In the genomic region with DNA sequence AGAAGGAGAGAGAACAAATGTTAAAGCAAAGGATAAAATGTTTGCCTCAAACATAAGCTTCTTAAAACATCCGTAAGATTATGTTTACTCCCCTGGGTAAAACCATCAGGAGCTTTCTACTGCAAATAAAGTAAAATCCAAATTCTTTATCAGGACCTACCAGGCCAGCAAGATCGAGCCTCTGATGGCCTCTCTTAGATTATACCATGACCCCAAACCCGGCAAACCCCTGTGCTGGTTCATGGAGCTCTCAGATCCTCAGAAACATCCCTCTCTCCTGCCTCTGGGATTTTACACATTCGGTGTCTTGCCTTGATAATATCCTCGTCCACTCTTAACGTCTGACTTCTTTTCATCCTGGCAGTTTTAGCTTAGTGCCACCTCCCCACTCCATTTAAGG, we compare ENCODE assay signal across 1 cellular context.
TF ChIP-seq lines count a peak whose summit lies in the region.

No MANE protein-coding gene starts in this region.

TF ChIP-seq in K562, 482 proteins besides CTCF, POLR2A, EP300 and RAD21 (continued from another document):
- TF ChIP-seq, protein P1, sequence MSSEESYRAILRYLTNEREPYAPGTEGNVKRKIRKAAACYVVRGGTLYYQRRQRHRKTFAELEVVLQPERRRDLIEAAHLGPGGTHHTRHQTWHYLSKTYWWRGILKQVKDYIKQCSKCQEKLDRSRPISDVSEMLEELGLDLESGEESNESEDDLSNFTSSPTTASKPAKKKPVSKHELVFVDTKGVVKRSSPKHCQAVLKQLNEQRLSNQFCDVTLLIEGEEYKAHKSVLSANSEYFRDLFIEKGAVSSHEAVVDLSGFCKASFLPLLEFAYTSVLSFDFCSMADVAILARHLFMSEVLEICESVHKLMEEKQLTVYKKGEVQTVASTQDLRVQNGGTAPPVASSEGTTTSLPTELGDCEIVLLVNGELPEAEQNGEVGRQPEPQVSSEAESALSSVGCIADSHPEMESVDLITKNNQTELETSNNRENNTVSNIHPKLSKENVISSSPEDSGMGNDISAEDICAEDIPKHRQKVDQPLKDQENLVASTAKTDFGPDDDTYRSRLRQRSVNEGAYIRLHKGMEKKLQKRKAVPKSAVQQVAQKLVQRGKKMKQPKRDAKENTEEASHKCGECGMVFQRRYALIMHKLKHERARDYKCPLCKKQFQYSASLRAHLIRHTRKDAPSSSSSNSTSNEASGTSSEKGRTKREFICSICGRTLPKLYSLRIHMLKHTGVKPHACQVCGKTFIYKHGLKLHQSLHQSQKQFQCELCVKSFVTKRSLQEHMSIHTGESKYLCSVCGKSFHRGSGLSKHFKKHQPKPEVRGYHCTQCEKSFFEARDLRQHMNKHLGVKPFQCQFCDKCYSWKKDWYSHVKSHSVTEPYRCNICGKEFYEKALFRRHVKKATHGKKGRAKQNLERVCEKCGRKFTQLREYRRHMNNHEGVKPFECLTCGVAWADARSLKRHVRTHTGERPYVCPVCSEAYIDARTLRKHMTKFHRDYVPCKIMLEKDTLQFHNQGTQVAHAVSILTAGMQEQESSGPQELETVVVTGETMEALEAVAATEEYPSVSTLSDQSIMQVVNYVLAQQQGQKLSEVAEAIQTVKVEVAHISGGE (CRISPR knock-in tag; IDR thresholded peaks at IDR 0.05): no peak
- TF ChIP-seq, protein P2, sequence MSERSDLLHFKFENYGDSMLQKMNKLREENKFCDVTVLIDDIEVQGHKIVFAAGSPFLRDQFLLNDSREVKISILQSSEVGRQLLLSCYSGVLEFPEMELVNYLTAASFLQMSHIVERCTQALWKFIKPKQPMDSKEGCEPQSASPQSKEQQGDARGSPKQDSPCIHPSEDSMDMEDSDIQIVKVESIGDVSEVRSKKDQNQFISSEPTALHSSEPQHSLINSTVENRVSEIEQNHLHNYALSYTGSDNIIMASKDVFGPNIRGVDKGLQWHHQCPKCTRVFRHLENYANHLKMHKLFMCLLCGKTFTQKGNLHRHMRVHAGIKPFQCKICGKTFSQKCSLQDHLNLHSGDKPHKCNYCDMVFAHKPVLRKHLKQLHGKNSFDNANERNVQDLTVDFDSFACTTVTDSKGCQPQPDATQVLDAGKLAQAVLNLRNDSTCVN (CRISPR knock-in tag; IDR thresholded peaks at IDR 0.05): no peak
- TF ChIP-seq MIER1 (IDR thresholded peaks at IDR 0.05; ENCODE audit: low read depth): no peak
- TF ChIP-seq, protein P3, sequence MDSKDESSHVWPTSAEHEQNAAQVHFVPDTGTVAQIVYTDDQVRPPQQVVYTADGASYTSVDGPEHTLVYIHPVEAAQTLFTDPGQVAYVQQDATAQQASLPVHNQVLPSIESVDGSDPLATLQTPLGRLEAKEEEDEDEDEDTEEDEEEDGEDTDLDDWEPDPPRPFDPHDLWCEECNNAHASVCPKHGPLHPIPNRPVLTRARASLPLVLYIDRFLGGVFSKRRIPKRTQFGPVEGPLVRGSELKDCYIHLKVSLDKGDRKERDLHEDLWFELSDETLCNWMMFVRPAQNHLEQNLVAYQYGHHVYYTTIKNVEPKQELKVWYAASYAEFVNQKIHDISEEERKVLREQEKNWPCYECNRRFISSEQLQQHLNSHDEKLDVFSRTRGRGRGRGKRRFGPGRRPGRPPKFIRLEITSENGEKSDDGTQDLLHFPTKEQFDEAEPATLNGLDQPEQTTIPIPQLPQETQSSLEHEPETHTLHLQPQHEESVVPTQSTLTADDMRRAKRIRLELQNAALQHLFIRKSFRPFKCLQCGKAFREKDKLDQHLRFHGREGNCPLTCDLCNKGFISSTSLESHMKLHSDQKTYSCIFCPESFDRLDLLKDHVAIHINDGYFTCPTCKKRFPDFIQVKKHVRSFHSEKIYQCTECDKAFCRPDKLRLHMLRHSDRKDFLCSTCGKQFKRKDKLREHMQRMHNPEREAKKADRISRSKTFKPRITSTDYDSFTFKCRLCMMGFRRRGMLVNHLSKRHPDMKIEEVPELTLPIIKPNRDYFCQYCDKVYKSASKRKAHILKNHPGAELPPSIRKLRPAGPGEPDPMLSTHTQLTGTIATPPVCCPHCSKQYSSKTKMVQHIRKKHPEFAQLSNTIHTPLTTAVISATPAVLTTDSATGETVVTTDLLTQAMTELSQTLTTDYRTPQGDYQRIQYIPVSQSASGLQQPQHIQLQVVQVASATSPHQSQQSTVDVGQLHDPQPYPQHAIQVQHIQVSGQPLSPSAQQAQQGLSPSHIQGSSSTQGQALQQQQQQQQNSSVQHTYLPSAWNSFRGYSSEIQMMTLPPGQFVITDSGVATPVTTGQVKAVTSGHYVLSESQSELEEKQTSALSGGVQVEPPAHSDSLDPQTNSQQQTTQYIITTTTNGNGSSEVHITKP (IDR thresholded peaks at IDR 0.05; ENCODE audit: partially characterized antibody): peak; percentile 36
- peak; percentile 43 for TF ChIP-seq CBFA2T2 (conservative IDR thresholded peaks at IDR 0.05)
- peak; percentile 47 for TF ChIP-seq CCNT2 (IDR thresholded peaks at IDR 0.05; ENCODE audit: borderline replicate concordance, extremely low read depth, insufficient read length, low read depth, low read length)
- TF ChIP-seq TBL1XR1 (IDR thresholded peaks at IDR 0.05; ENCODE audit: low read length in 2 of 2): peak in 1 of 2 experiments; percentile 39; a peak in 1 of 4 replicates
- TF ChIP-seq, protein P4, sequence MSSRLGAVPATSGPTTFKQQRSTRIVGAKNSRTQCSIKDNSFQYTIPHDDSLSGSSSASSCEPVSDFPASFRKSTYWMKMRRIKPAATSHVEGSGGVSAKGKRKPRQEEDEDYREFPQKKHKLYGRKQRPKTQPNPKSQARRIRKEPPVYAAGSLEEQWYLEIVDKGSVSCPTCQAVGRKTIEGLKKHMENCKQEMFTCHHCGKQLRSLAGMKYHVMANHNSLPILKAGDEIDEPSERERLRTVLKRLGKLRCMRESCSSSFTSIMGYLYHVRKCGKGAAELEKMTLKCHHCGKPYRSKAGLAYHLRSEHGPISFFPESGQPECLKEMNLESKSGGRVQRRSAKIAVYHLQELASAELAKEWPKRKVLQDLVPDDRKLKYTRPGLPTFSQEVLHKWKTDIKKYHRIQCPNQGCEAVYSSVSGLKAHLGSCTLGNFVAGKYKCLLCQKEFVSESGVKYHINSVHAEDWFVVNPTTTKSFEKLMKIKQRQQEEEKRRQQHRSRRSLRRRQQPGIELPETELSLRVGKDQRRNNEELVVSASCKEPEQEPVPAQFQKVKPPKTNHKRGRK (tag; IDR thresholded peaks at IDR 0.05): no peak
- peak; percentile 69 for TF ChIP-seq ARID1B (IDR thresholded peaks at IDR 0.05)
- TF ChIP-seq CXXC5 (CRISPR knock-in tag; IDR thresholded peaks at IDR 0.05): no peak
- TF ChIP-seq MTA2 (IDR thresholded peaks at IDR 0.05; ENCODE audit: low read depth): 0 out of 2 replicates have a peak, but pooled peaks have one; percentile 24
- TF ChIP-seq RNF2 (IDR thresholded peaks at IDR 0.05): no peak
- TF ChIP-seq BHLHE40 (IDR thresholded peaks at IDR 0.05; ENCODE audit: low read length): no peak
- no peak for TF ChIP-seq SNIP1 (IDR thresholded peaks at IDR 0.05; ENCODE audit: low read depth)
- no peak for TF ChIP-seq SMARCB1 (IDR thresholded peaks at IDR 0.05; ENCODE audit: insufficient read length, low read depth)
- TF ChIP-seq ZNF583 (CRISPR knock-in tag; IDR thresholded peaks at IDR 0.05): no peak
- peak; percentile 38; the same call in 1 of the 2 replicates for TF ChIP-seq SMARCE1 (IDR thresholded peaks at IDR 0.05)
- 0 out of 2 replicates have a peak, but pooled peaks have one; percentile 37 for TF ChIP-seq FOXM1 (IDR thresholded peaks at IDR 0.05; ENCODE audit: low read depth)
- TF ChIP-seq FOXM1 (CRISPR knock-in tag; IDR thresholded peaks at IDR 0.05; ENCODE audit: low read depth): no peak
- TF ChIP-seq KHSRP (IDR thresholded peaks at IDR 0.05): no peak
- TF ChIP-seq, protein P5, sequence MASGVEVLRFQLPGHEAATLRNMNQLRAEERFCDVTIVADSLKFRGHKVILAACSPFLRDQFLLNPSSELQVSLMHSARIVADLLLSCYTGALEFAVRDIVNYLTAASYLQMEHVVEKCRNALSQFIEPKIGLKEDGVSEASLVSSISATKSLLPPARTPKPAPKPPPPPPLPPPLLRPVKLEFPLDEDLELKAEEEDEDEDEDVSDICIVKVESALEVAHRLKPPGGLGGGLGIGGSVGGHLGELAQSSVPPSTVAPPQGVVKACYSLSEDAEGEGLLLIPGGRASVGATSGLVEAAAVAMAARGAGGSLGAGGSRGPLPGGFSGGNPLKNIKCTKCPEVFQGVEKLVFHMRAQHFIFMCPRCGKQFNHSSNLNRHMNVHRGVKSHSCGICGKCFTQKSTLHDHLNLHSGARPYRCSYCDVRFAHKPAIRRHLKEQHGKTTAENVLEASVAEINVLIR (CRISPR knock-in tag; IDR thresholded peaks at IDR 0.05): no peak
- no peak for TF ChIP-seq ZNF830 (CRISPR knock-in tag; IDR thresholded peaks at IDR 0.05)
- TF ChIP-seq NUFIP1 (IDR thresholded peaks at IDR 0.05; ENCODE audit: partially characterized antibody): no peak
- no peak for TF ChIP-seq TEAD1 (CRISPR knock-in tag; IDR thresholded peaks at IDR 0.05)
- no peak for TF ChIP-seq ZFPM2 (CRISPR knock-in tag; IDR thresholded peaks at IDR 0.05)
- peak; percentile 63; the same call in 1 of the 2 replicates for TF ChIP-seq TEAD4 (IDR thresholded peaks at IDR 0.05; ENCODE audit: low read length)
- TF ChIP-seq TEAD4 (CRISPR knock-in tag; IDR thresholded peaks at IDR 0.05; ENCODE audit: borderline replicate concordance): no peak
- TF ChIP-seq NCOA4 (IDR thresholded peaks at IDR 0.05; ENCODE audit: partially characterized antibody): no peak
- peak; percentile 74 for TF ChIP-seq CBFA2T3 (IDR thresholded peaks at IDR 0.05)
- TF ChIP-seq ZNF436 (CRISPR knock-in tag; IDR thresholded peaks at IDR 0.05): no peak
- no peak for TF ChIP-seq ZNF263 (CRISPR knock-in tag; IDR thresholded peaks at IDR 0.05; ENCODE audit: borderline replicate concordance)
- no peak for TF ChIP-seq CEBPB (tag; IDR thresholded peaks at IDR 0.05)
- no peak for TF ChIP-seq FOXP1 (CRISPR knock-in tag; IDR thresholded peaks at IDR 0.05)
- TF ChIP-seq RBM14 (IDR thresholded peaks at IDR 0.05; ENCODE audit: borderline replicate concordance, insufficient read depth, low read depth, low read length): no peak
- TF ChIP-seq STAG1 (CRISPR knock-in tag; IDR thresholded peaks at IDR 0.05; ENCODE audit: borderline replicate concordance): no peak
- no peak for TF ChIP-seq ZFP36 (IDR thresholded peaks at IDR 0.05; ENCODE audit: low read depth, low read length, partially characterized antibody)
- TF ChIP-seq, protein P6, sequence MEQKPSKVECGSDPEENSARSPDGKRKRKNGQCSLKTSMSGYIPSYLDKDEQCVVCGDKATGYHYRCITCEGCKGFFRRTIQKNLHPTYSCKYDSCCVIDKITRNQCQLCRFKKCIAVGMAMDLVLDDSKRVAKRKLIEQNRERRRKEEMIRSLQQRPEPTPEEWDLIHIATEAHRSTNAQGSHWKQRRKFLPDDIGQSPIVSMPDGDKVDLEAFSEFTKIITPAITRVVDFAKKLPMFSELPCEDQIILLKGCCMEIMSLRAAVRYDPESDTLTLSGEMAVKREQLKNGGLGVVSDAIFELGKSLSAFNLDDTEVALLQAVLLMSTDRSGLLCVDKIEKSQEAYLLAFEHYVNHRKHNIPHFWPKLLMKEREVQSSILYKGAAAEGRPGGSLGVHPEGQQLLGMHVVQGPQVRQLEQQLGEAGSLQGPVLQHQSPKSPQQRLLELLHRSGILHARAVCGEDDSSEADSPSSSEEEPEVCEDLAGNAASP (IDR thresholded peaks at IDR 0.05): no peak
- TF ChIP-seq RBM22 (IDR thresholded peaks at IDR 0.05; ENCODE audit: low read depth, low read length, poor library complexity, severe bottlenecking): no peak
- no peak for TF ChIP-seq MCM7 (IDR thresholded peaks at IDR 0.05)
- TF ChIP-seq POLR2B (IDR thresholded peaks at IDR 0.05; ENCODE audit: low read depth, partially characterized antibody): no peak
- TF ChIP-seq ZNF212 (CRISPR knock-in tag; IDR thresholded peaks at IDR 0.05): no peak
- TF ChIP-seq, protein P7, sequence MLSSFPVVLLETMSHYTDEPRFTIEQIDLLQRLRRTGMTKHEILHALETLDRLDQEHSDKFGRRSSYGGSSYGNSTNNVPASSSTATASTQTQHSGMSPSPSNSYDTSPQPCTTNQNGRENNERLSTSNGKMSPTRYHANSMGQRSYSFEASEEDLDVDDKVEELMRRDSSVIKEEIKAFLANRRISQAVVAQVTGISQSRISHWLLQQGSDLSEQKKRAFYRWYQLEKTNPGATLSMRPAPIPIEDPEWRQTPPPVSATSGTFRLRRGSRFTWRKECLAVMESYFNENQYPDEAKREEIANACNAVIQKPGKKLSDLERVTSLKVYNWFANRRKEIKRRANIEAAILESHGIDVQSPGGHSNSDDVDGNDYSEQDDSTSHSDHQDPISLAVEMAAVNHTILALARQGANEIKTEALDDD (IDR thresholded peaks at IDR 0.05): 0 out of 2 replicates have a peak, but pooled peaks have one; percentile 21
- TF ChIP-seq KDM2B (CRISPR knock-in tag; IDR thresholded peaks at IDR 0.05): no peak
- TF ChIP-seq ZNF217 (CRISPR knock-in tag; IDR thresholded peaks at IDR 0.05): no peak
- peak; percentile 7; the same call in 1 of the 2 replicates for TF ChIP-seq JUND (IDR thresholded peaks at IDR 0.05; ENCODE audit: borderline replicate concordance, low read depth, low read length)
- TF ChIP-seq JUND (tag; IDR thresholded peaks at IDR 0.05; ENCODE audit: borderline replicate concordance, low read depth, low read length): no peak
- no peak for TF ChIP-seq NRF1 (conservative IDR thresholded peaks at IDR 0.05 in 1 of 2, IDR thresholded peaks at IDR 0.05 in 1 of 2)
- TF ChIP-seq, protein P8, sequence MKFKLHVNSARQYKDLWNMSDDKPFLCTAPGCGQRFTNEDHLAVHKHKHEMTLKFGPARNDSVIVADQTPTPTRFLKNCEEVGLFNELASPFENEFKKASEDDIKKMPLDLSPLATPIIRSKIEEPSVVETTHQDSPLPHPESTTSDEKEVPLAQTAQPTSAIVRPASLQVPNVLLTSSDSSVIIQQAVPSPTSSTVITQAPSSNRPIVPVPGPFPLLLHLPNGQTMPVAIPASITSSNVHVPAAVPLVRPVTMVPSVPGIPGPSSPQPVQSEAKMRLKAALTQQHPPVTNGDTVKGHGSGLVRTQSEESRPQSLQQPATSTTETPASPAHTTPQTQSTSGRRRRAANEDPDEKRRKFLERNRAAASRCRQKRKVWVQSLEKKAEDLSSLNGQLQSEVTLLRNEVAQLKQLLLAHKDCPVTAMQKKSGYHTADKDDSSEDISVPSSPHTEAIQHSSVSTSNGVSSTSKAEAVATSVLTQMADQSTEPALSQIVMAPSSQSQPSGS (CRISPR knock-in tag; IDR thresholded peaks at IDR 0.05): no peak
